ENCODE assay signal across 20 cellular contexts in the genomic region with DNA sequence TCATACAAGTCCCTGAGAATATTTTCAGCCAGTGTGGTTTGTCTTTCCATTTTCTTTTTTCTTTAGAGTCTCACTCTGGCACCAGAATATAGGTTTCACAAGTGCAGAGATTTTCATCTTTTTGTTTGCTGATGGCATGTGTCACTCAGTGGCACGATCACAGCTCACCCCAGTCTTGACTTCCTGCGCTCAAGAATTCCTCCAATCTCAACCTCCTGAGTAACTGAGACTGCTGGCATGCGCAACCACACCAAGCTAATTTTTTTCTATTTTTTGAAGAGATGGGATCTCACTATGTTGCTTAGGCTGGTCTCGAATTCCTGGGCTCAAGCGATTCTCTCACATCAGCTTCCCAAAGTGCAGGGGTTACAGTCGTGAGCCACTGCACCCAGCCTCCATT. TPM values are rescaled to one million over a fixed set of nuclear protein-coding genes. Genes with fewer than 3 reads are reported as not detected.
DNase-seq lines count a peak whose midpoint lies in the region; ATAC-seq, FAIRE-seq and TF ChIP-seq lines count a peak whose summit lies in the region.
"Had no signal": no experiment of that assay in that cellular context is flagged by ENCODE, and none has a peak within 500 bp of the region (broad histone marks: within the 10 kb centered on the region; RNA-seq: fewer than 3 reads in every experiment).

No MANE protein-coding gene starts in this region.

- no peak for ATAC-seq in GM23338
- no peak for ATAC-seq in K562
- ATAC-seq in activated naive CD8-positive, alpha-beta T cell treated with anti-CD3 and anti-CD28 coated beads, Interleukin-2, amount 50 U/mL, for 24 hours, result no peak

- TF ChIP-seq POLR2A in K562 (conservative IDR thresholded peaks at IDR 0.05), result no peak

- no peak overlapping the region for H3K4me2 ChIP-seq in GM23338
- H3K4me2 ChIP-seq in K562 (ENCODE audit: insufficient read depth, low read length), result no peak overlapping the region
- H3K4me2 ChIP-seq: BLaER1 had no signal

- no TSS peak for BruUV-seq in K562 (replicated peaks; lab: Mats Ljungman, UMichigan)

- peak; percentile 46 for FAIRE-seq in K562 (lab: Jason Lieb, UNC)
- FAIRE-seq: HTR-8/SVneo had no signal

- peaks cover 3% of the 10 kb centered on the region for H3K27me3 Mint-ChIP-seq in GM23338 (ENCODE audit: insufficient read depth, low read depth, poor library complexity)
- no peaks in the 10 kb centered on the region for H3K27me3 Mint-ChIP-seq in activated naive CD8-positive, alpha-beta T cell treated with anti-CD3 and anti-CD28 coated beads, Interleukin-2, amount 50 U/mL, for 24 hours
- H3K27me3 Mint-ChIP-seq: CD4-positive, CD25-positive, alpha-beta regulatory T cell had no signal

- peaks cover 10% of the 10 kb centered on the region; the same call in 2 of the 3 replicates for H3K36me3 Mint-ChIP-seq in GM23338 (ENCODE audit: low read depth)
- H3K36me3 Mint-ChIP-seq in activated naive CD8-positive, alpha-beta T cell treated with anti-CD3 and anti-CD28 coated beads, Interleukin-2, amount 50 U/mL, for 24 hours (ENCODE audit: low read depth), result peaks cover 10% of the 10 kb centered on the region

- H3K4me3 ChIP-seq in GM23338 (no peak overlapping the region), K562 (no peak overlapping the region), tibial artery (no peak overlapping the region)
- H3K4me3 ChIP-seq: BLaER1, SK-N-MC had no signal

- H3K27ac ChIP-seq in GM23338 (ENCODE audit: low read depth), result no peak overlapping the region
- no peak overlapping the region for H3K27ac ChIP-seq in K562 (ENCODE audit: extremely low read depth, low read depth, low read length)
- peak overlapping the region; percentile 80 for H3K27ac ChIP-seq in epithelial cell of prostate
- peak overlapping the region; percentile 65 to 66 for H3K27ac ChIP-seq in tibial artery
- H3K27ac ChIP-seq: BLaER1, SK-N-MC had no signal

- H3K27ac Mint-ChIP-seq in GM23338, result peak overlapping the region; percentile 55; the same call in 1 of the 2 replicates
- H3K27ac Mint-ChIP-seq in activated naive CD8-positive, alpha-beta T cell treated with anti-CD3 and anti-CD28 coated beads, Interleukin-2, amount 50 U/mL, for 24 hours, result no peak overlapping the region
- H3K27ac Mint-ChIP-seq: CD4-positive, CD25-positive, alpha-beta regulatory T cell had no signal

- H3K4me3 Mint-ChIP-seq in GM23338, result no peak overlapping the region
- no peak overlapping the region for H3K4me3 Mint-ChIP-seq in activated naive CD8-positive, alpha-beta T cell treated with anti-CD3 and anti-CD28 coated beads, Interleukin-2, amount 50 U/mL, for 24 hours
- H3K4me3 Mint-ChIP-seq: CD4-positive, CD25-positive, alpha-beta regulatory T cell had no signal

- in situ Hi-C loops in K562 (cut with MboI), result no loop called here

- intact Hi-C loops in K562 (cut with micrococcal nuclease) (no loop called here), tibial artery (cut with DNase I; ENCODE audit: low total_unique reads) (no loop called here)

- no peaks in the 10 kb centered on the region for H3K4me1 ChIP-seq in GM23338 (ENCODE audit: insufficient read depth)
- H3K4me1 ChIP-seq in K562 (replicated peaks in 1 of 2; ENCODE audit: control insufficient read depth in 2 of 2, insufficient read depth in 2 of 2, low read length in 2 of 2), result no peaks in the 10 kb centered on the region
- H3K4me1 ChIP-seq in tibial artery, result peaks cover 0 to 98% (median 27%) of the 10 kb centered on the region in 4 donors
- H3K4me1 ChIP-seq: BLaER1 had no signal

- POLR2A ChIA-PET in K562 (lab: Yijun Ruan, JAX), result no interaction called here

- TF ChIP-seq CTCF in GM23338 (conservative IDR thresholded peaks at IDR 0.05; ENCODE audit: low read depth in 2 of 2), result no peak
- no peak for TF ChIP-seq CTCF in K562 (IDR thresholded peaks at IDR 0.05 in 2 of 3, conservative IDR thresholded peaks at IDR 0.05 in 1 of 3; ENCODE audit: insufficient read depth in 2 of 3, low read depth in 1 of 3, low read length in 3 of 3)
- no peak for TF ChIP-seq CTCF in tibial artery (IDR thresholded peaks at IDR 0.05)

- TF ChIP-seq RAD21 in K562 (CRISPR knock-in tag; conservative IDR thresholded peaks at IDR 0.05 in 1 of 2, IDR thresholded peaks at IDR 0.05 in 1 of 2), result no peak

- no peaks in the 10 kb centered on the region for H3F3A ChIP-seq in GM23338 (replicated peaks; ENCODE audit: low read depth)

- H3K27me3 ChIP-seq in GM23338 (ENCODE audit: insufficient read depth), result no peaks in the 10 kb centered on the region
- H3K27me3 ChIP-seq in K562 (ENCODE audit: control insufficient read depth in 2 of 2, insufficient read depth in 2 of 2, low read length in 2 of 2), result no peaks in the 10 kb centered on the region
- no peaks in the 10 kb centered on the region for H3K27me3 ChIP-seq in tibial artery
- H3K27me3 ChIP-seq: BLaER1 had no signal

- 80% methylated on average over 6 of the region's 6 CpGs for WGBS in K562 (ENCODE audit: insufficient coverage, low coverage, missing lambda C conversion rate)

- DNase-seq in GM23338 (ENCODE audit: low spot score), result no peak
- DNase-seq in K562 (ENCODE audit: extremely low read depth in 1 of 4, low spot score in 3 of 4), result no peak
- DNase-seq in epithelial cell of prostate (ENCODE audit: low read depth, low spot score), result no peak
- no peak for DNase-seq in tibial artery
- no peak for DNase-seq in activated gamma-delta T cell treated with Interleukin-2 at 50 U/mL for 16 hours
- DNase-seq in NCI-H1105 treated with DMSO at 0.1 percent for 48 hours (lab: John Stamatoyannopoulos, UW), result no peak
- no peak for DNase-seq in activated naive CD8-positive, alpha-beta T cell treated with anti-CD3 and anti-CD28 coated beads, Interleukin-2, amount 50 U/mL, for 24 hours
- DNase-seq: CD4-positive, CD25-positive, alpha-beta regulatory T cell; H7; KG1; MM.1S; NCI-H1417; NCI-H1694; NCI-H2029 treated with DMSO at 0.1 percent for 48 hours; NCI-H69; RPMI8226; SHP77 treated with DMSO at 0.1 percent for 48 hours had no signal

- H3K4me1 Mint-ChIP-seq in GM23338, result peaks cover 6% of the 10 kb centered on the region
- peaks cover 4% of the 10 kb centered on the region for H3K4me1 Mint-ChIP-seq in activated naive CD8-positive, alpha-beta T cell treated with anti-CD3 and anti-CD28 coated beads, Interleukin-2, amount 50 U/mL, for 24 hours

- TF ChIP-seq EP300 in K562 (IDR thresholded peaks at IDR 0.05; ENCODE audit: low read length), result no peak

- H3K79me2 ChIP-seq in GM23338 (replicated peaks; ENCODE audit: insufficient read depth) (no peaks in the 10 kb centered on the region), K562 (ENCODE audit: control insufficient read depth, insufficient read depth, low read length) (no peaks in the 10 kb centered on the region)

- no peak overlapping the region for H2AFZ ChIP-seq in GM23338
- no peak overlapping the region for H2AFZ ChIP-seq in K562 (ENCODE audit: low read depth, low read length)

- H3K36me3 ChIP-seq in GM23338 (ENCODE audit: insufficient read depth), result no peaks in the 10 kb centered on the region
- H3K36me3 ChIP-seq in K562 (ENCODE audit: control insufficient read depth, insufficient read depth, low read length), result peaks cover 4% of the 10 kb centered on the region; the same call in 1 of the 3 replicates
- peaks cover 4 to 20% (median 14%) of the 10 kb centered on the region in 3 donors for H3K36me3 ChIP-seq in tibial artery

- no peaks in the 10 kb centered on the region for H3K9me3 ChIP-seq in K562 (replicated peaks; ENCODE audit: control insufficient read depth, insufficient read depth, low read depth, low read length)
- no peaks in the 10 kb centered on the region for H3K9me3 ChIP-seq in tibial artery
- H3K9me3 ChIP-seq: BLaER1 had no signal

- H4K20me1 ChIP-seq in GM23338 (replicated peaks; ENCODE audit: insufficient read depth), result no peaks in the 10 kb centered on the region
- H4K20me1 ChIP-seq in K562 (replicated peaks; ENCODE audit: control insufficient read depth, insufficient read depth, low read length), result no peaks in the 10 kb centered on the region
- H4K20me1 ChIP-seq: BLaER1 had no signal

- H3K9me2 ChIP-seq in GM23338 (ENCODE audit: insufficient read depth), result 0 out of 2 replicates have a peak, but pooled peaks cover 2% of the 10 kb centered on the region

- CTCF ChIA-PET in K562 (lab: Yijun Ruan, JAX; ENCODE audit: low intra/inter-chr PET ratio), result no interaction called here

- H3K9ac ChIP-seq in K562 (ENCODE audit: insufficient read depth in 1 of 2, low read depth in 2 of 2, low read length in 2 of 2), result no peak overlapping the region
- H3K9ac ChIP-seq: BLaER1 had no signal

- no peaks in the 10 kb centered on the region for H3K9me1 ChIP-seq in K562 (ENCODE audit: control insufficient read depth, insufficient read depth, low read length)

- no peaks in the 10 kb centered on the region for H3K9me3 Mint-ChIP-seq in GM23338
- H3K9me3 Mint-ChIP-seq in activated naive CD8-positive, alpha-beta T cell treated with anti-CD3 and anti-CD28 coated beads, Interleukin-2, amount 50 U/mL, for 24 hours, result no peaks in the 10 kb centered on the region

TF ChIP-seq in K562, 482 proteins besides CTCF, POLR2A, EP300 and RAD21 (continues in another document):
- no peak for TF ChIP-seq PTRF (tag; IDR thresholded peaks at IDR 0.05)
- TF ChIP-seq BCOR (IDR thresholded peaks at IDR 0.05), result no peak
- no peak for TF ChIP-seq SAFB (IDR thresholded peaks at IDR 0.05; ENCODE audit: borderline replicate concordance, low read depth, low read length)
- no peak for TF ChIP-seq HMGN3 (IDR thresholded peaks at IDR 0.05; ENCODE audit: borderline replicate concordance, extremely low read depth, insufficient read length, low read depth, low read length)
- no peak for TF ChIP-seq FOXJ2 (tag; IDR thresholded peaks at IDR 0.05)
- no peak for TF ChIP-seq CHD2 (IDR thresholded peaks at IDR 0.05; ENCODE audit: low read depth, low read length)

RNA-seq across cellular contexts. Expression of gene NBEAL1, which starts 23.9 kb away (rescaled TPM):
- total RNA-seq in GM23338 (2014; rRNA removed; shearing (Covaris generic)), result 11.6 and 13.3 TPM in 2 replicates
- polyA plus RNA-seq in GM23338 (2016; fragmentation: Nextera tagmentation; extraction: Ambion mirVana), result 17.6 and 21.8 TPM in 2 replicates
- 28.1 and 102 TPM in 2 replicates for total RNA-seq in K562 (2011; cell fraction: chromatin; rRNA removed; ENCODE audit: low replicate concordance)
- total RNA-seq in K562 (2011; cell fraction: nucleolus; rRNA removed), result 12.5 and 14.3 TPM in 2 replicates
- 28.3 and 40.3 TPM in 2 replicates for total RNA-seq in K562 (2011; cell fraction: nucleoplasm; rRNA removed)
- 3.6 and 7.0 TPM in 2 replicates for total RNA-seq in K562 (2014; rRNA removed)
- 9.7 and 9.9 TPM in 2 replicates for total RNA-seq in K562 (2014; rRNA removed; fragmentation: Illumina TruSeq; extraction: Trizol)
- 7.3 and 8.3 TPM in 2 replicates for total RNA-seq in K562 (2015; rRNA removed; fragmentation: Illumina TruSeq; extraction: Trizol)
- total RNA-seq in K562 (2021), result 8.4 and 10.1 TPM in 2 replicates
- polyA plus RNA-seq in K562 (2011; rRNA removed), result 7.7 and 8.9 TPM in 2 replicates
- polyA plus RNA-seq in K562 (2011; cell fraction: cytosol; rRNA removed), result 1.7 and 3.6 TPM in 2 replicates
- 3.3 and 4.2 TPM in 2 replicates for polyA plus RNA-seq in K562 (2011; cell fraction: nucleus; rRNA removed)
- polyA plus RNA-seq in K562 (2012), result 3.3 and 3.8 TPM in 2 replicates
- 12.3 and 13.5 TPM in 2 replicates for polyA plus RNA-seq in K562 (2014; fragmentation: Illumina TruSeq; extraction: Trizol)
- polyA plus RNA-seq in K562 (2014; fragmentation: Nextera tagmentation; extraction: Ambion mirVana), result 1 to 10 TPM; 2.1 to 4.3 TPM
- polyA plus RNA-seq in K562 (2014; rRNA removed), result 2.6 and 3.2 TPM in 2 replicates
- 33.5 and 41.0 TPM in 2 replicates for polyA minus RNA-seq in K562 (2011; rRNA and poly(A)+ RNA removed)
- 4.6 and 10.5 TPM in 2 replicates for polyA minus RNA-seq in K562 (2011; cell fraction: cytosol; rRNA and poly(A)+ RNA removed)
- polyA minus RNA-seq in K562 (2011; cell fraction: nucleus; rRNA and poly(A)+ RNA removed), result 14.8 and 27.4 TPM in 2 replicates

Comparison
In these comparisons a context has a peak if more than half of its experiments do, and no peak if none do; other contexts are left out.
1. H3K27ac ChIP-seq: peak in epithelial cell of prostate (single experiment) and tibial artery (2 of 2); none in GM23338 (single experiment) and K562 (single experiment).